1 cellular context compared by ENCODE assay signal in genomic region chr20:38094968-38095689, GRCh38.
A peak's percentile ranks its signal among the peaks of the same experiment; 100 is the strongest.
TF ChIP-seq lines count a peak whose summit lies in the region.

No MANE protein-coding gene starts in this region.

TF ChIP-seq in HepG2, 621 proteins besides CTCF, POLR2A, EP300 and RAD21 (continued from another document and continues in another):
- TF ChIP-seq, protein P1, sequence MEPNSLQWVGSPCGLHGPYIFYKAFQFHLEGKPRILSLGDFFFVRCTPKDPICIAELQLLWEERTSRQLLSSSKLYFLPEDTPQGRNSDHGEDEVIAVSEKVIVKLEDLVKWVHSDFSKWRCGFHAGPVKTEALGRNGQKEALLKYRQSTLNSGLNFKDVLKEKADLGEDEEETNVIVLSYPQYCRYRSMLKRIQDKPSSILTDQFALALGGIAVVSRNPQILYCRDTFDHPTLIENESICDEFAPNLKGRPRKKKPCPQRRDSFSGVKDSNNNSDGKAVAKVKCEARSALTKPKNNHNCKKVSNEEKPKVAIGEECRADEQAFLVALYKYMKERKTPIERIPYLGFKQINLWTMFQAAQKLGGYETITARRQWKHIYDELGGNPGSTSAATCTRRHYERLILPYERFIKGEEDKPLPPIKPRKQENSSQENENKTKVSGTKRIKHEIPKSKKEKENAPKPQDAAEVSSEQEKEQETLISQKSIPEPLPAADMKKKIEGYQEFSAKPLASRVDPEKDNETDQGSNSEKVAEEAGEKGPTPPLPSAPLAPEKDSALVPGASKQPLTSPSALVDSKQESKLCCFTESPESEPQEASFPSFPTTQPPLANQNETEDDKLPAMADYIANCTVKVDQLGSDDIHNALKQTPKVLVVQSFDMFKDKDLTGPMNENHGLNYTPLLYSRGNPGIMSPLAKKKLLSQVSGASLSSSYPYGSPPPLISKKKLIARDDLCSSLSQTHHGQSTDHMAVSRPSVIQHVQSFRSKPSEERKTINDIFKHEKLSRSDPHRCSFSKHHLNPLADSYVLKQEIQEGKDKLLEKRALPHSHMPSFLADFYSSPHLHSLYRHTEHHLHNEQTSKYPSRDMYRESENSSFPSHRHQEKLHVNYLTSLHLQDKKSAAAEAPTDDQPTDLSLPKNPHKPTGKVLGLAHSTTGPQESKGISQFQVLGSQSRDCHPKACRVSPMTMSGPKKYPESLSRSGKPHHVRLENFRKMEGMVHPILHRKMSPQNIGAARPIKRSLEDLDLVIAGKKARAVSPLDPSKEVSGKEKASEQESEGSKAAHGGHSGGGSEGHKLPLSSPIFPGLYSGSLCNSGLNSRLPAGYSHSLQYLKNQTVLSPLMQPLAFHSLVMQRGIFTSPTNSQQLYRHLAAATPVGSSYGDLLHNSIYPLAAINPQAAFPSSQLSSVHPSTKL (CRISPR knock-in tag; IDR thresholded peaks at IDR 0.05), result peak; percentile 75
- TF ChIP-seq EHMT2 (IDR thresholded peaks at IDR 0.05; ENCODE audit: borderline replicate concordance, low read depth, low read length), result no peak
- no peak for TF ChIP-seq CCDC6 (CRISPR knock-in tag; IDR thresholded peaks at IDR 0.05)
- TF ChIP-seq AKAP8 (CRISPR knock-in tag; IDR thresholded peaks at IDR 0.05), result no peak
- peak; percentile 67 for TF ChIP-seq ELF3 (CRISPR knock-in tag; IDR thresholded peaks at IDR 0.05)
- TF ChIP-seq, protein P2, sequence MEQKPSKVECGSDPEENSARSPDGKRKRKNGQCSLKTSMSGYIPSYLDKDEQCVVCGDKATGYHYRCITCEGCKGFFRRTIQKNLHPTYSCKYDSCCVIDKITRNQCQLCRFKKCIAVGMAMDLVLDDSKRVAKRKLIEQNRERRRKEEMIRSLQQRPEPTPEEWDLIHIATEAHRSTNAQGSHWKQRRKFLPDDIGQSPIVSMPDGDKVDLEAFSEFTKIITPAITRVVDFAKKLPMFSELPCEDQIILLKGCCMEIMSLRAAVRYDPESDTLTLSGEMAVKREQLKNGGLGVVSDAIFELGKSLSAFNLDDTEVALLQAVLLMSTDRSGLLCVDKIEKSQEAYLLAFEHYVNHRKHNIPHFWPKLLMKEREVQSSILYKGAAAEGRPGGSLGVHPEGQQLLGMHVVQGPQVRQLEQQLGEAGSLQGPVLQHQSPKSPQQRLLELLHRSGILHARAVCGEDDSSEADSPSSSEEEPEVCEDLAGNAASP (CRISPR knock-in tag; IDR thresholded peaks at IDR 0.05; ENCODE audit: borderline replicate concordance), result peak; percentile 84
- TF ChIP-seq, protein P3, sequence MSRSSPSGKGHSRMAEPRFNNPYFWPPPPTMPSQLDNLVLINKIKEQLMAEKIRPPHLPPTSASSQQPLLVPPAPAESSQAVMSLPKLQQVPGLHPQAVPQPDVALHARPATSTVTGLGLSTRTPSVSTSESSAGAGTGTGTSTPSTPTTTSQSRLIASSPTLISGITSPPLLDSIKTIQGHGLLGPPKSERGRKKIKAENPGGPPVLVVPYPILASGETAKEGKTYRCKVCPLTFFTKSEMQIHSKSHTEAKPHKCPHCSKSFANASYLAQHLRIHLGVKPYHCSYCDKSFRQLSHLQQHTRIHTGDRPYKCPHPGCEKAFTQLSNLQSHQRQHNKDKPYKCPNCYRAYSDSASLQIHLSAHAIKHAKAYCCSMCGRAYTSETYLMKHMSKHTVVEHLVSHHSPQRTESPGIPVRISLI (CRISPR knock-in tag; IDR thresholded peaks at IDR 0.05; ENCODE audit: borderline replicate concordance), result no peak
- TF ChIP-seq SOX5 (CRISPR knock-in tag; IDR thresholded peaks at IDR 0.05; ENCODE audit: borderline replicate concordance), result peak; percentile 49; the same call in 1 of the 2 replicates
- TF ChIP-seq ZNF367 (CRISPR knock-in tag; IDR thresholded peaks at IDR 0.05; ENCODE audit: borderline replicate concordance), result no peak
- TF ChIP-seq ZNF775 (CRISPR knock-in tag; IDR thresholded peaks at IDR 0.05; ENCODE audit: borderline replicate concordance), result no peak
- no peak for TF ChIP-seq FOXA1 (IDR thresholded peaks at IDR 0.05)
- peak; percentile 72 for TF ChIP-seq FOXA1 (CRISPR knock-in tag; IDR thresholded peaks at IDR 0.05)
- 0 out of 2 replicates have a peak, but pooled peaks have one; percentile 14 for TF ChIP-seq YEATS2 (CRISPR knock-in tag; IDR thresholded peaks at IDR 0.05; ENCODE audit: borderline replicate concordance)
- TF ChIP-seq PRMT3 (CRISPR knock-in tag; IDR thresholded peaks at IDR 0.05; ENCODE audit: borderline replicate concordance, low read depth), result no peak
- TF ChIP-seq POGZ (CRISPR knock-in tag; IDR thresholded peaks at IDR 0.05), result peak; percentile 77
- no peak for TF ChIP-seq DR1 (CRISPR knock-in tag; IDR thresholded peaks at IDR 0.05)
- no peak for TF ChIP-seq KDM4B (CRISPR knock-in tag; IDR thresholded peaks at IDR 0.05)
- TF ChIP-seq NR2F1 (CRISPR knock-in tag; IDR thresholded peaks at IDR 0.05), result peak in 1 of 2 experiments; percentile 64; a peak in 1 of 4 replicates
- peak; percentile 30; the same call in 1 of the 2 replicates for TF ChIP-seq ZNF263 (CRISPR knock-in tag; IDR thresholded peaks at IDR 0.05)
- peak; percentile 71; the same call in 1 of the 2 replicates for TF ChIP-seq NCOA2 (CRISPR knock-in tag; IDR thresholded peaks at IDR 0.05)
- no peak for TF ChIP-seq DNMT3B (CRISPR knock-in tag; conservative IDR thresholded peaks at IDR 0.05)
- no peak for TF ChIP-seq ZBTB7B (CRISPR knock-in tag; IDR thresholded peaks at IDR 0.05)
- TF ChIP-seq, protein P4, sequence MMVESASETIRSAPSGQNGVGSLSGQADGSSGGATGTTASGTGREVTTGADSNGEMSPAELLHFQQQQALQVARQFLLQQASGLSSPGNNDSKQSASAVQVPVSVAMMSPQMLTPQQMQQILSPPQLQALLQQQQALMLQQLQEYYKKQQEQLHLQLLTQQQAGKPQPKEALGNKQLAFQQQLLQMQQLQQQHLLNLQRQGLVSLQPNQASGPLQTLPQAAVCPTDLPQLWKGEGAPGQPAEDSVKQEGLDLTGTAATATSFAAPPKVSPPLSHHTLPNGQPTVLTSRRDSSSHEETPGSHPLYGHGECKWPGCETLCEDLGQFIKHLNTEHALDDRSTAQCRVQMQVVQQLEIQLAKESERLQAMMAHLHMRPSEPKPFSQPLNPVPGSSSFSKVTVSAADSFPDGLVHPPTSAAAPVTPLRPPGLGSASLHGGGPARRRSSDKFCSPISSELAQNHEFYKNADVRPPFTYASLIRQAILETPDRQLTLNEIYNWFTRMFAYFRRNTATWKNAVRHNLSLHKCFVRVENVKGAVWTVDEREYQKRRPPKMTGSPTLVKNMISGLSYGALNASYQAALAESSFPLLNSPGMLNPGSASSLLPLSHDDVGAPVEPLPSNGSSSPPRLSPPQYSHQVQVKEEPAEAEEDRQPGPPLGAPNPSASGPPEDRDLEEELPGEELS (CRISPR knock-in tag; IDR thresholded peaks at IDR 0.05), result peak; percentile 68
- TF ChIP-seq, protein P5, sequence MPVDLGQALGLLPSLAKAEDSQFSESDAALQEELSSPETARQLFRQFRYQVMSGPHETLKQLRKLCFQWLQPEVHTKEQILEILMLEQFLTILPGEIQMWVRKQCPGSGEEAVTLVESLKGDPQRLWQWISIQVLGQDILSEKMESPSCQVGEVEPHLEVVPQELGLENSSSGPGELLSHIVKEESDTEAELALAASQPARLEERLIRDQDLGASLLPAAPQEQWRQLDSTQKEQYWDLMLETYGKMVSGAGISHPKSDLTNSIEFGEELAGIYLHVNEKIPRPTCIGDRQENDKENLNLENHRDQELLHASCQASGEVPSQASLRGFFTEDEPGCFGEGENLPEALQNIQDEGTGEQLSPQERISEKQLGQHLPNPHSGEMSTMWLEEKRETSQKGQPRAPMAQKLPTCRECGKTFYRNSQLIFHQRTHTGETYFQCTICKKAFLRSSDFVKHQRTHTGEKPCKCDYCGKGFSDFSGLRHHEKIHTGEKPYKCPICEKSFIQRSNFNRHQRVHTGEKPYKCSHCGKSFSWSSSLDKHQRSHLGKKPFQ (CRISPR knock-in tag; IDR thresholded peaks at IDR 0.05; ENCODE audit: insufficient replicate concordance), result no peak
- 0 out of 2 replicates have a peak, but pooled peaks have one; percentile 17 for TF ChIP-seq ZNF281 (CRISPR knock-in tag; IDR thresholded peaks at IDR 0.05; ENCODE audit: borderline replicate concordance)
- TF ChIP-seq SAP130 (CRISPR knock-in tag; IDR thresholded peaks at IDR 0.05; ENCODE audit: low read depth), result peak; percentile 21; the same call in 1 of the 2 replicates
- peak; percentile 37 for TF ChIP-seq PHF5A (CRISPR knock-in tag; IDR thresholded peaks at IDR 0.05; ENCODE audit: low read depth, unreplicated experiment)
- TF ChIP-seq ARID2 (CRISPR knock-in tag; IDR thresholded peaks at IDR 0.05; ENCODE audit: borderline replicate concordance), result no peak
- TF ChIP-seq ZMYM3 (CRISPR knock-in tag; IDR thresholded peaks at IDR 0.05), result peak; percentile 39; the same call in 1 of the 2 replicates
- 0 out of 2 replicates have a peak, but pooled peaks have one; percentile 40 for TF ChIP-seq ZFP41 (CRISPR knock-in tag; IDR thresholded peaks at IDR 0.05; ENCODE audit: borderline replicate concordance)
- TF ChIP-seq FOXP1 (IDR thresholded peaks at IDR 0.05), result no peak
- peak; percentile 61; the same call in 1 of the 2 replicates for TF ChIP-seq FOXP1 (CRISPR knock-in tag; IDR thresholded peaks at IDR 0.05)
- TF ChIP-seq JARID2 (CRISPR knock-in tag; IDR thresholded peaks at IDR 0.05; ENCODE audit: insufficient replicate concordance), result no peak
- no peak for TF ChIP-seq ZNF670 (CRISPR knock-in tag; IDR thresholded peaks at IDR 0.05; ENCODE audit: borderline replicate concordance)
- no peak for TF ChIP-seq STAT5B (CRISPR knock-in tag; IDR thresholded peaks at IDR 0.05)
- TF ChIP-seq ZNF878 (CRISPR knock-in tag; IDR thresholded peaks at IDR 0.05), result peak; percentile 41; the same call in 1 of the 2 replicates
- TF ChIP-seq, protein P6, sequence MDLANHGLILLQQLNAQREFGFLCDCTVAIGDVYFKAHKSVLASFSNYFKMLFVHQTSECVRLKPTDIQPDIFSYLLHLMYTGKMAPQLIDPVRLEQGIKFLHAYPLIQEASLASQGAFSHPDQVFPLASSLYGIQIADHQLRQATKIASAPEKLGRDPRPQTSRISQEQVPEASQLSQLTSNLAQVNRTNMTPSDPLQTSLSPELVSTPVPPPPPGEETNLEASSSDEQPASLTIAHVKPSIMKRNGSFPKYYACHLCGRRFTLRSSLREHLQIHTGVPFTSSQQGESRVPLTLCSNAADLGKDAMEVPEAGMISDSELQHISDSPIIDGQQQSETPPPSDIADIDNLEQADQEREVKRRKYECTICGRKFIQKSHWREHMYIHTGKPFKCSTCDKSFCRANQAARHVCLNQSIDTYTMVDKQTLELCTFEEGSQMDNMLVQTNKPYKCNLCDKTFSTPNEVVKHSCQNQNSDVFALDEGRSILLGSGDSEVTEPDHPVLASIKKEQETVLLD (CRISPR knock-in tag; IDR thresholded peaks at IDR 0.05; ENCODE audit: low read depth), result no peak
- TF ChIP-seq, protein P7, sequence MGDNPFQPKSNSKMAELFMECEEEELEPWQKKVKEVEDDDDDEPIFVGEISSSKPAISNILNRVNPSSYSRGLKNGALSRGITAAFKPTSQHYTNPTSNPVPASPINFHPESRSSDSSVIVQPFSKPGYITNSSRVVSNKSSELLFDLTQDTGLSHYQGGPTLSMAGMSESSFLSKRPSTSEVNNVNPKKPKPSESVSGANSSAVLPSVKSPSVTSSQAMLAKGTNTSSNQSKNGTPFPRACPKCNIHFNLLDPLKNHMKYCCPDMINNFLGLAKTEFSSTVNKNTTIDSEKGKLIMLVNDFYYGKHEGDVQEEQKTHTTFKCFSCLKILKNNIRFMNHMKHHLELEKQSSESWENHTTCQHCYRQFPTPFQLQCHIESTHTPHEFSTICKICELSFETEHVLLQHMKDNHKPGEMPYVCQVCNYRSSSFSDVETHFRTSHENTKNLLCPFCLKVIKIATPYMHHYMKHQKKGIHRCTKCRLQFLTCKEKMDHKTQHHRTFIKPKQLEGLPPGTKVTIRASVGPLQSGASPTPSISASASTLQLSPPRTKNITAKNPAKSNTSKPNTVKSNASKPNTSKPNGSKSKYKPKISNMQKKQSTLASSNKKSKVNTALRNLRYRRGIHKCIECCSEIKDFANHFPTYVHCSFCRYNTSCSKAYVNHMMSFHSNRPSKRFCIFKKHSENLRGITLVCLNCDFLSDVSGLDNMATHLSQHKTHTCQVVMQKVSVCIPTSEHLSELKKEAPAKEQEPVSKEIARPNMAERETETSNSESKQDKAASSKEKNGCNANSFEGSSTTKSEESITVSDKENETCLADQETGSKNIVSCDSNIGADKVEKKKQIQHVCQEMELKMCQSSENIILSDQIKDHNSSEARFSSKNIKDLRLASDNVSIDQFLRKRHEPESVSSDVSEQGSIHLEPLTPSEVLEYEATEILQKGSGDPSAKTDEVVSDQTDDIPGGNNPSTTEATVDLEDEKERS (CRISPR knock-in tag; IDR thresholded peaks at IDR 0.05), result no peak
- peak; percentile 30; the same call in 1 of the 2 replicates for TF ChIP-seq PATZ1 (CRISPR knock-in tag; IDR thresholded peaks at IDR 0.05)
- TF ChIP-seq, protein P8, sequence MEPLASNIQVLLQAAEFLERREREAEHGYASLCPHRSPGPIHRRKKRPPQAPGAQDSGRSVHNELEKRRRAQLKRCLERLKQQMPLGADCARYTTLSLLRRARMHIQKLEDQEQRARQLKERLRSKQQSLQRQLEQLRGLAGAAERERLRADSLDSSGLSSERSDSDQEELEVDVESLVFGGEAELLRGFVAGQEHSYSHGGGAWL (CRISPR knock-in tag; IDR thresholded peaks at IDR 0.05), result peak; percentile 64; the same call in 1 of the 2 replicates
- no peak for TF ChIP-seq ZFP36L2 (CRISPR knock-in tag; IDR thresholded peaks at IDR 0.05)
